Comparison of ENCODE assay signal across 8 cellular contexts in genomic region chr15:46312133-46312740, GRCh38.
DNase-seq lines count a peak whose midpoint lies in the region; FAIRE-seq and TF ChIP-seq lines count a peak whose summit lies in the region.

No MANE protein-coding gene starts in this region.

- H3K9ac ChIP-seq in SK-N-MC (ENCODE audit: insufficient read length) (no peak overlapping the region), adipocyte (ENCODE audit: low read length) (no peak overlapping the region)

- H3K4me1 ChIP-seq in adipocyte (ENCODE audit: control insufficient read depth, insufficient read depth, low read length) (no peaks in the 10 kb centered on the region), right atrium auricular region (peaks cover 0 to 5% of the 10 kb centered on the region in 2 donors)

- no peak for TF ChIP-seq POLR2A in GM12891 (IDR thresholded peaks at IDR 0.05; ENCODE audit: low read depth, low read length)

- peak; percentile 21 for DNase-seq in GM12891 (ENCODE audit: insufficient read length, low spot score)
- DNase-seq in HFF-Myc (ENCODE audit: extremely low read depth, low read depth), result peak; percentile 35
- peak; percentile 39 for DNase-seq in MV-4-11 (lab: John Stamatoyannopoulos, UW)
- DNase-seq in SK-N-MC (ENCODE audit: low read depth, low spot score), result peak; percentile 65
- DNase-seq in adipocyte (ENCODE audit: low read depth), result peak; percentile 76
- DNase-seq in right atrium auricular region (ENCODE audit: low spot score), result peak; percentile 65
- peak; percentile 84 for DNase-seq in retina
- DNase-seq in cerebellar nuclear complex (lab: John Stamatoyannopoulos, UW), result no peak

- H3K27ac ChIP-seq in SK-N-MC (no peak overlapping the region), right atrium auricular region (no peak overlapping the region)

- H3K9me3 ChIP-seq in SK-N-MC (ENCODE audit: low read depth, low read length) (no peaks in the 10 kb centered on the region), adipocyte (ENCODE audit: control insufficient read depth, low read length) (no peaks in the 10 kb centered on the region), right atrium auricular region (no peaks in the 10 kb centered on the region)

- peak; percentile 88 for TF ChIP-seq CTCF in HFF-Myc (IDR thresholded peaks at IDR 0.05; ENCODE audit: low read depth, low read length, missing control alignments)
- peak; percentile 71 to 89 for TF ChIP-seq CTCF in right atrium auricular region (IDR thresholded peaks at IDR 0.05)

- H3K36me3 ChIP-seq in SK-N-MC (ENCODE audit: insufficient read depth, low read length), result no peaks in the 10 kb centered on the region
- H3K36me3 ChIP-seq in adipocyte (ENCODE audit: control insufficient read depth, insufficient read depth, low read length, severe bottlenecking), result no peaks in the 10 kb centered on the region
- H3K36me3 ChIP-seq in right atrium auricular region, result no peaks in the 10 kb centered on the region

- peaks cover 17% of the 10 kb centered on the region for H3K27me3 ChIP-seq in adipocyte (replicated peaks; ENCODE audit: control insufficient read depth, insufficient read depth, low read length)
- H3K27me3 ChIP-seq in right atrium auricular region, result no peaks in the 10 kb centered on the region

- no peak overlapping the region for H3K4me3 ChIP-seq in HFF-Myc (replicated peaks; ENCODE audit: low read depth, low read length)
- H3K4me3 ChIP-seq in SK-N-MC, result no peak overlapping the region
- H3K4me3 ChIP-seq in adipocyte (ENCODE audit: low read length), result no peak overlapping the region
- no peak overlapping the region for H3K4me3 ChIP-seq in right atrium auricular region

- peak; percentile 31 for FAIRE-seq in GM12891 (lab: Jason Lieb, UNC)

TF ChIP-seq in GM12891, 5 proteins besides CTCF, POLR2A, EP300 and RAD21:
- TF ChIP-seq PAX5 (IDR thresholded peaks at IDR 0.05; ENCODE audit: insufficient read depth, low read length, severe bottlenecking) (no peak), POLR2AphosphoS5 (IDR thresholded peaks at IDR 0.05; ENCODE audit: low read depth, low read length) (no peak), POU2F2 (IDR thresholded peaks at IDR 0.05; ENCODE audit: low read depth, low read length) (no peak), TAF1 (IDR thresholded peaks at IDR 0.05; ENCODE audit: low read depth, low read length) (no peak), SPI1 (IDR thresholded peaks at IDR 0.05; ENCODE audit: low read depth, low read length) (peak; percentile 55; the same call in 1 of the 2 replicates)

Comparison
In these comparisons a context has a peak if more than half of its experiments do, and no peak if none do; other contexts are left out.
1. DNase-seq: peak in GM12891 (single experiment), HFF-Myc (single experiment), MV-4-11 (single experiment), SK-N-MC (single experiment), adipocyte (single experiment), right atrium auricular region (single experiment) and retina (single experiment); none in cerebellar nuclear complex (0 of 2).